ENCODE assay signal across 31 cellular contexts in genomic region chr5:10886497-10886896, GRCh38.
"Had no signal": no experiment of that assay in that cellular context is flagged by ENCODE, and none has a peak within 500 bp of the region (broad histone marks: within the 10 kb centered on the region; RNA-seq: fewer than 3 reads in every experiment).

No MANE protein-coding gene starts in this region.

- H3K36me3 ChIP-seq: MG63 had no signal

- DNase-seq: Kasumi-1, MG63, MM.1S, MV-4-11, NCI-H1048, NCI-H1092, NCI-H1092 treated with DMSO at 0.1 percent for 48 hours, NCI-H1105, NCI-H1105 treated with DMSO at 0.1 percent for 48 hours, NCI-H1417, NCI-H1417 treated with DMSO at 0.1 percent for 48 hours, NCI-H1436, NCI-H1436 treated with DMSO at 0.1 percent for 48 hours, NCI-H146, NCI-H1694 treated with DMSO at 0.1 percent for 48 hours, NCI-H187, NCI-H187 treated with DMSO at 0.1 percent for 48 hours, NCI-H1930, NCI-H2029, NCI-H2029 treated with DMSO at 0.1 percent for 48 hours, NCI-H2081, NCI-H2081 treated with DMSO at 0.1 percent for 48 hours, NCI-H2107, NCI-H2227 treated with DMSO at 0.1 percent for 48 hours, NCI-H226, NCI-H345, NCI-H446, NCI-H446 treated with DMSO at 0.1 percent for 48 hours, NCI-H510A, NCI-H510A treated with DMSO at 0.1 percent for 48 hours, NCI-H526 had no signal

- H3K27me3 ChIP-seq: MG63 had no signal

- H3K4me3 ChIP-seq: MG63 had no signal
